Comparison of ENCODE assay signal across 22 cellular contexts in the genomic region with DNA sequence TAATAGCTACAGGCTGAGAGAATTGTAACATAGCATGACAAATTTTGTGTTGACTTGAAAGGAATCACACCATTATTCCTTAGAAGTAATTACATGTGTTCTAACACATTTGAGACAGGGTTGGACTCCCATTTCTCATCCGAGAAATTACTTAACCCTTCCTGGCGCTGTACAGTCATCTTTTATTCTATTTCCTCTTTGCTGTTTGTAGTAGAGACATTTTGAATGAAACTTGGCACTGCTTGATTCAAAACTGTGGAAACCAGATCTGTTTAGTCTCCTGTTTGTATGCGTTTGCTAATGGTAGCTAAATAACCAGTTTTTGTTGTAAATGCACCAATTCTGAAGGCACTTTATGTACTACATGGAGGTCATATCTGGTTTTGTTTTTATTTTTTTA.
"Had no signal": no experiment of that assay in that cellular context is flagged by ENCODE, and none has a peak within 500 bp of the region (broad histone marks: within the 10 kb centered on the region; RNA-seq: fewer than 3 reads in every experiment).

No MANE protein-coding gene starts in this region.

- DNase-seq: colonic mucosa; effector memory CD4-positive, alpha-beta T cell; foreskin melanocyte; heart left ventricle; hippocampal formation; kidney glomerular epithelial cell; mammary epithelial cell; naive thymus-derived CD8-positive, alpha-beta T cell; psoas muscle; stimulated activated CD4-positive, alpha-beta T cell treated with anti-CD3 and anti-CD28 coated beads, Interleukin-4, amount 100 ng/mL, for 24 hours; stimulated activated naive B cell treated with anti-CD40 and anti-IgM and Interleukin-4, amounts not matched to agents 10 μg/mL and 1 μg/mL and 100 μg/mL, for 72 hours; stimulated activated naive CD8-positive, alpha-beta T cell treated with anti-CD3 and anti-CD28 coated beads, Interleukin-15, amount 100 ng/mL, for 72 hours; testis; upper lobe of right lung had no signal

- H3K4me3 Mint-ChIP-seq: naive thymus-derived CD8-positive, alpha-beta T cell; stimulated activated naive B cell treated with anti-CD40 and anti-IgM and Interleukin-4, amounts not matched to agents 10 μg/mL and 1 μg/mL and 100 μg/mL, for 72 hours; stimulated activated naive CD8-positive, alpha-beta T cell treated with anti-CD3 and anti-CD28 coated beads, Interleukin-15, amount 100 ng/mL, for 72 hours had no signal

- H3K36me3 Mint-ChIP-seq: stimulated activated naive B cell treated with anti-CD40 and anti-IgM and Interleukin-4, amounts not matched to agents 10 μg/mL and 1 μg/mL and 100 μg/mL, for 72 hours had no signal

- H3K27ac ChIP-seq: colonic mucosa, epithelial cell of prostate, heart left ventricle, neutrophil, psoas muscle, right atrium auricular region, testis, tibial nerve, upper lobe of right lung, vagina had no signal

- H3K9me3 Mint-ChIP-seq: naive thymus-derived CD8-positive, alpha-beta T cell; stimulated activated naive B cell treated with anti-CD40 and anti-IgM and Interleukin-4, amounts not matched to agents 10 μg/mL and 1 μg/mL and 100 μg/mL, for 72 hours; stimulated activated naive CD8-positive, alpha-beta T cell treated with anti-CD3 and anti-CD28 coated beads, Interleukin-15, amount 100 ng/mL, for 72 hours had no signal

- H3K4me3 ChIP-seq: colonic mucosa, heart left ventricle, psoas muscle, right atrium auricular region, smooth muscle cell, testis, tibial nerve, upper lobe of right lung, vagina had no signal

- H3K27me3 Mint-ChIP-seq: naive thymus-derived CD8-positive, alpha-beta T cell; stimulated activated naive B cell treated with anti-CD40 and anti-IgM and Interleukin-4, amounts not matched to agents 10 μg/mL and 1 μg/mL and 100 μg/mL, for 72 hours; stimulated activated naive CD8-positive, alpha-beta T cell treated with anti-CD3 and anti-CD28 coated beads, Interleukin-15, amount 100 ng/mL, for 72 hours had no signal

- H3K4me1 ChIP-seq: colonic mucosa, right atrium auricular region, testis, upper lobe of right lung had no signal

- ATAC-seq: heart left ventricle; naive thymus-derived CD8-positive, alpha-beta T cell; psoas muscle; stimulated activated naive B cell treated with anti-CD40 and anti-IgM and Interleukin-4, amounts not matched to agents 10 μg/mL and 1 μg/mL and 100 μg/mL, for 72 hours; stimulated activated naive CD8-positive, alpha-beta T cell treated with anti-CD3 and anti-CD28 coated beads, Interleukin-15, amount 100 ng/mL, for 72 hours; upper lobe of right lung had no signal

- FAIRE-seq: endometrium, islet of Langerhans had no signal

- H3K27me3 ChIP-seq: colonic mucosa, heart left ventricle, neutrophil, right atrium auricular region, testis, tibial nerve, upper lobe of right lung, vagina had no signal

- H3K36me3 ChIP-seq: colonic mucosa, neutrophil, tibial nerve, vagina had no signal

- H3K27ac Mint-ChIP-seq: naive thymus-derived CD8-positive, alpha-beta T cell; stimulated activated naive B cell treated with anti-CD40 and anti-IgM and Interleukin-4, amounts not matched to agents 10 μg/mL and 1 μg/mL and 100 μg/mL, for 72 hours; stimulated activated naive CD8-positive, alpha-beta T cell treated with anti-CD3 and anti-CD28 coated beads, Interleukin-15, amount 100 ng/mL, for 72 hours had no signal

- H3K9me3 ChIP-seq: colonic mucosa, heart left ventricle, neutrophil, psoas muscle, right atrium auricular region, testis, tibial nerve, upper lobe of right lung, vagina had no signal
